In the genomic region with DNA sequence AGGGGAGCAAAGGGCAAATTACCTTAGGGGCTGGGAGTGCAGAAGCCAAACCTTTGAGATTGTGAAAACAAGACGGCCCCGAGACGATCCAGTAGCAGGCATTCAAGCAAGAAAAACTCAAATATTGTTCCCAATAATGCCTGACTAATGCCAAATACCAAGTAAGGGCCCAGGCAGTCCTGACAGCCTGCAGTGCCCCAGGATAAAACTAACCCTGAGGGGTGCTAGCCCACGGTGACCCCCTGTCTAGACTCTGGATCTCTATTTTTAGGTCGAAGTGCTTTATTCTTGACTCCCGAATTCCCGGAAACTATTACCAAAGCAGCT, we compare ENCODE assay signal across 8 cellular contexts. TPM values are rescaled to one million over a fixed set of nuclear protein-coding genes. Genes with fewer than 3 reads are reported as not detected.
DNase-seq lines count a peak whose midpoint lies in the region; ATAC-seq and TF ChIP-seq lines count a peak whose summit lies in the region.
"Not testable (repeated sequence)": the region's sequence is repeated elsewhere in the genome, so short reads cannot be mapped to it uniquely, and the experiment has no call there.

No MANE protein-coding gene starts in this region.

- H3K27me3 ChIP-seq in Caco-2 (replicated peaks; ENCODE audit: control insufficient read depth, insufficient read depth, low read length); H7 (ENCODE audit: control insufficient read depth, insufficient read depth, low read length); iPS-15b (ENCODE audit: control insufficient read depth, insufficient read depth, low read length); thymus (ENCODE audit: control insufficient read depth, insufficient read depth): not testable (repeated sequence)

- BruUV-seq in Caco-2 (replicated peaks; lab: Mats Ljungman, UMichigan), result TSS peak; percentile 91

- ATAC-seq in activated CD8-positive, alpha-beta memory T cell treated with anti-CD3 and anti-CD28 coated beads, Interleukin-2, amount 10 ng/mL, durations not matched to agents 7 days and 5 days, result not testable (repeated sequence)

- CTCF ChIA-PET in Caco-2 (lab: Charles Lee), result interaction anchor here (3.7 kb wide), 1 partner anchor 46 kb away, joined by 19 read pairs; no protein-coding TSS in a partner anchor
- CTCF ChIA-PET in activated CD8-positive, alpha-beta memory T cell treated with anti-CD3 and anti-CD28 coated beads, Interleukin-2, amount 10 ng/mL, durations not matched to agents 7 days and 5 days (lab: Charles Lee), result interaction anchor here (3.7 kb wide), 1 partner anchor 46 kb away, joined by 17 read pairs; no protein-coding TSS in a partner anchor

- peak overlapping the region; percentile 68 for H3K9ac ChIP-seq in iPS-15b (ENCODE audit: low read depth, low read length)

- 40% methylated on average over 7 of the region's 7 CpGs for WGBS in thymus

- H3K36me3 Mint-ChIP-seq in Caco-2 (ENCODE audit: insufficient read depth, unreplicated experiment), result peaks cover 20% of the 10 kb centered on the region
- not testable (repeated sequence) for H3K36me3 Mint-ChIP-seq in activated CD8-positive, alpha-beta memory T cell treated with anti-CD3 and anti-CD28 coated beads, Interleukin-2, amount 10 ng/mL, durations not matched to agents 7 days and 5 days; neural crest cell (ENCODE audit: low read depth)

- H3K27me3 Mint-ChIP-seq in Caco-2 (ENCODE audit: insufficient read depth, unreplicated experiment); activated CD8-positive, alpha-beta memory T cell treated with anti-CD3 and anti-CD28 coated beads, Interleukin-2, amount 10 ng/mL, durations not matched to agents 7 days and 5 days; neural crest cell (ENCODE audit: low read depth): not testable (repeated sequence)

- not testable (repeated sequence) for H3K36me3 ChIP-seq in Caco-2 (ENCODE audit: control insufficient read depth, insufficient read depth, low read length); H7 (replicated peaks; ENCODE audit: control insufficient read depth, insufficient read depth, low read length); iPS-15b (ENCODE audit: control insufficient read depth, insufficient read depth, low read length); thymus (ENCODE audit: control insufficient read depth, insufficient read depth)

- H3K4me1 ChIP-seq in Caco-2 (peaks cover 74% of the 10 kb centered on the region), iPS-15b (ENCODE audit: control insufficient read depth, insufficient read depth, low read length) (peaks cover 32% of the 10 kb centered on the region), thymus (ENCODE audit: control insufficient read depth, insufficient read depth, low read length) (peaks cover 14% of the 10 kb centered on the region)

- peak overlapping the region; percentile 95 for H3K27ac Mint-ChIP-seq in Caco-2 (ENCODE audit: unreplicated experiment)
- H3K27ac Mint-ChIP-seq in activated CD8-positive, alpha-beta memory T cell treated with anti-CD3 and anti-CD28 coated beads, Interleukin-2, amount 10 ng/mL, durations not matched to agents 7 days and 5 days, result peak overlapping the region; percentile 93
- peak overlapping the region; percentile 93 for H3K27ac Mint-ChIP-seq in neural crest cell (ENCODE audit: unreplicated experiment)

- not testable (repeated sequence) for TF ChIP-seq CTCF in Caco-2 (IDR thresholded peaks at IDR 0.05; ENCODE audit: insufficient read depth in 1 of 2, low read depth in 1 of 2, low read length in 1 of 2, severe bottlenecking in 1 of 2, unreplicated experiment in 1 of 2); coronary artery (IDR thresholded peaks at IDR 0.05); neural crest cell (conservative IDR thresholded peaks at IDR 0.05)

- POLR2A ChIA-PET in Caco-2 (lab: Charles Lee), result not testable (repeated sequence)

- peaks cover 44% of the 10 kb centered on the region for H3K4me1 Mint-ChIP-seq in Caco-2 (ENCODE audit: low read depth, unreplicated experiment)
- H3K4me1 Mint-ChIP-seq in activated CD8-positive, alpha-beta memory T cell treated with anti-CD3 and anti-CD28 coated beads, Interleukin-2, amount 10 ng/mL, durations not matched to agents 7 days and 5 days, result peaks cover 59% of the 10 kb centered on the region
- peaks cover 51% of the 10 kb centered on the region for H3K4me1 Mint-ChIP-seq in neural crest cell

- not testable (repeated sequence) for H3K9me3 Mint-ChIP-seq in Caco-2 (ENCODE audit: unreplicated experiment); activated CD8-positive, alpha-beta memory T cell treated with anti-CD3 and anti-CD28 coated beads, Interleukin-2, amount 10 ng/mL, durations not matched to agents 7 days and 5 days (ENCODE audit: low read depth); neural crest cell

- intact Hi-C loops in Caco-2 (cut with micrococcal nuclease; ENCODE audit: unreplicated experiment), result not testable (repeated sequence)

- H3K27ac ChIP-seq in coronary artery (peak overlapping the region; percentile 80 to 87), thymus (ENCODE audit: low read depth) (peak overlapping the region; percentile 91)

- peak overlapping the region; percentile 25 for H3K4me3 ChIP-seq in Caco-2 (ENCODE audit: low read depth, low read length)
- H3K4me3 ChIP-seq in H7 (ENCODE audit: insufficient read depth, low read depth, low read length), result peak overlapping the region; percentile 98
- peak overlapping the region; percentile 91 for H3K4me3 ChIP-seq in coronary artery
- H3K4me3 ChIP-seq in iPS-15b (ENCODE audit: low read depth, low read length), result peak overlapping the region; percentile 99
- H3K4me3 ChIP-seq in thymus (ENCODE audit: low read length), result peak overlapping the region; percentile 93

- DNase-seq in Caco-2; H7; activated CD8-positive, alpha-beta memory T cell treated with anti-CD3 and anti-CD28 coated beads, Interleukin-2, amount 10 ng/mL, durations not matched to agents 7 days and 5 days; coronary artery (ENCODE audit: low spot score); neural crest cell (ENCODE audit: low read depth, low spot score): not testable (repeated sequence)
- DNase-seq in NAMALWA (ENCODE audit: low spot score), result peak; percentile 38

- H3K4me3 Mint-ChIP-seq in Caco-2 (ENCODE audit: unreplicated experiment) (peak overlapping the region; percentile 93), neural crest cell (peak overlapping the region; percentile 100)
- peak overlapping the region; percentile 99 for H3K4me3 Mint-ChIP-seq in activated CD8-positive, alpha-beta memory T cell treated with anti-CD3 and anti-CD28 coated beads, Interleukin-2, amount 10 ng/mL, durations not matched to agents 7 days and 5 days

- not testable (repeated sequence) for H3K9me3 ChIP-seq in Caco-2; iPS-15b (ENCODE audit: control insufficient read depth, insufficient read depth, low read length); thymus (ENCODE audit: control insufficient read depth)

RNA-seq across cellular contexts. Expression of a gene that starts 0.4 kb away (rescaled TPM):
- total RNA-seq in Caco-2 (2022) (152 and 166 TPM in 2 replicates), neural crest cell (93.8 and 98.7 TPM in 2 replicates)
- total RNA-seq in H7 (2014; rRNA removed; shearing (Covaris generic)), result 80.9 and 173 TPM in 2 replicates
- total RNA-seq in activated CD8-positive, alpha-beta memory T cell treated with anti-CD3 and anti-CD28 coated beads, Interleukin-2, amount 10 ng/mL, durations not matched to agents 7 days and 5 days, result 100 to 1,000 TPM in 1 of 2 experiments, 10 to 100 TPM in 1; 98.3 to 104 TPM
- polyA plus RNA-seq in thymus, result 152 TPM

Comparison
In these comparisons a context has a peak if more than half of its experiments do, and no peak if none do; other contexts are left out.
1. H3K4me3 ChIP-seq: peak in every context shown above with its lines; median percentile 99 in iPS-15b; 98 in H7; 93 in thymus; 91 in coronary artery; 25 in Caco-2.